In the genomic region with DNA sequence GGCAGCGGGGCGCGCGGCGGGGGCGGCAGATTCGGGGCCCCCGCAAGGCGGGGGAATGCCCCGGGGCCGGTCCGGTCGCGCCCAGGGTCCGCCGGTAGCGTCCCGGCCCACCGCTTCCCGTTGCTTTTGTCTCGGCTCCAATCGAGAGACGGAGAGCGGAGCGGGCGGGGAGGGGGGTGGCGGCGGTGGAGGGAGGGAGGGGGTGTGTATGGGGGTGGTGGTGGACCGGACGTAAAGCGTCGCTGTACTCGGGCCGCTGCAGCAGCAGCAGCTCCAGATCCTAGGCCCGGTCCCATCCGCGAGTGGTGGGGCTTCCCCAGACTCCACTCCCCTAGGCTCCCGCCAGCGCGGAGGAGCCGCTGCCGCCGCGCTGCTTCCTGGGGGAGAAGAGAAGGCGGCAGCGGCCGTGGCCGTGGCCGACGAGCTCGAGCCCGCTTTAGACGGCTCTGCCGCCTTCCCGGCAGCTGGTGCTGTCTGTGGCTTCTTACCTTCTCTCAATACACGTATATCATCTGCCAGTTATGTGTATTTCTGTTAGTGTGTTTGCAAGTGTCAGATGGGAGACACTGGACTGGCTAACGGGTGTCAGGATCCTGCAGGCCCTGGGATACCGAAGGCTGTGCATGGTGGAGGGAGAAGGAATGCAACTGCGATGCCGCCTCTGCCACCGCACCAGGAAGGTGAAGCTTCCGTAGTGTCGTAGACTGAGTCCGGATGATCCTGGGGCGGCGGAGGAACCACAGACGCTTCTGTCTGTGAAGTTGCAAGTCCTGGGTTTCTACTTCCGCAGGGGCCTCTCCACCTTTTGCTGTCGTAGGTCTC, we compare ENCODE assay signal across 8 cellular contexts. TPM values are rescaled to one million over a fixed set of nuclear protein-coding genes. Genes with fewer than 3 reads are reported as not detected.
DNase-seq lines count a peak whose midpoint lies in the region; ATAC-seq, FAIRE-seq and TF ChIP-seq lines count a peak whose summit lies in the region.

No MANE protein-coding gene starts in this region.

- no peaks in the 10 kb centered on the region for H3K27me3 Mint-ChIP-seq in neural progenitor cell (ENCODE audit: insufficient read depth, low read depth)

- H3K27ac ChIP-seq in neural progenitor cell (peak overlapping the region; percentile 100), stomach smooth muscle (ENCODE audit: low read length) (peak overlapping the region; percentile 84)

- H3K36me3 ChIP-seq in neural progenitor cell (peaks cover 10% of the 10 kb centered on the region), stomach smooth muscle (ENCODE audit: control insufficient read depth in 2 of 2, insufficient read depth in 2 of 2, low read length in 2 of 2) (peaks cover 2 to 12% of the 10 kb centered on the region in 2 donors)

- H3K4me2 ChIP-seq in neural progenitor cell = peak overlapping the region; percentile 94

- peaks cover 30% of the 10 kb centered on the region for H3K4me1 ChIP-seq in neural progenitor cell
- peaks cover 8% of the 10 kb centered on the region for H3K4me1 ChIP-seq in stomach smooth muscle (ENCODE audit: control insufficient read depth, insufficient read depth, low read length)

- H3K27me3 ChIP-seq in neural progenitor cell (no peaks in the 10 kb centered on the region), stomach smooth muscle (ENCODE audit: control insufficient read depth in 1 of 2, insufficient read depth in 2 of 2, low read length in 2 of 2) (no peaks in the 10 kb centered on the region)

- H3K4me3 Mint-ChIP-seq in neural progenitor cell = peak overlapping the region; percentile 99

- H3K9ac ChIP-seq in neural progenitor cell (peak overlapping the region; percentile 98), stomach smooth muscle (ENCODE audit: low read length in 2 of 2) (peak overlapping the region; percentile 88 to 95)

- FAIRE-seq in RCC 7860 (lab: Jason Lieb, UNC) = no peak

- peaks cover 9% of the 10 kb centered on the region for H3K9me3 Mint-ChIP-seq in neural progenitor cell

- DNase-seq in DMS53 (lab: John Stamatoyannopoulos, UW) = peak; percentile 88
- peak in 51 of 76 experiments; percentile 10 to 73 (median 48) for DNase-seq in HUDEP-2 (lab: John Stamatoyannopoulos, UW; ENCODE audit: unreplicated experiment in 76 of 76)
- DNase-seq in RCC 7860 (ENCODE audit: low spot score) = peak; percentile 34
- DNase-seq in activated effector memory CD4-positive, alpha-beta T cell treated with Interleukin-2 at 50 U/mL for 16 hours = peak; percentile 63
- peak; percentile 71 for DNase-seq in fibroblast of villous mesenchyme (ENCODE audit: low read depth)
- peak; percentile 84 for DNase-seq in neural progenitor cell (ENCODE audit: low spot score)

- peak overlapping the region; percentile 99 for H2AFZ ChIP-seq in neural progenitor cell (replicated peaks)

- H3K9me3 ChIP-seq in neural progenitor cell (ENCODE audit: low read depth) (no peaks in the 10 kb centered on the region), stomach smooth muscle (ENCODE audit: control insufficient read depth in 2 of 2, low read length in 2 of 2) (no peaks in the 10 kb centered on the region)

- H3K4me3 ChIP-seq in fibroblast of villous mesenchyme (ENCODE audit: low read depth, low read length) = peak overlapping the region; percentile 92
- H3K4me3 ChIP-seq in neural progenitor cell = peak overlapping the region; percentile 91
- H3K4me3 ChIP-seq in stomach smooth muscle (ENCODE audit: low read length in 2 of 2) = peak overlapping the region; percentile 93 to 94

- peaks cover 37% of the 10 kb centered on the region for H3K4me1 Mint-ChIP-seq in neural progenitor cell

- peaks cover 46% of the 10 kb centered on the region for H3K36me3 Mint-ChIP-seq in neural progenitor cell

- peaks cover 26% of the 10 kb centered on the region for H3F3A ChIP-seq in neural progenitor cell (ENCODE audit: low read depth)

- ATAC-seq in GM21423 (IDR thresholded peaks at IDR 0.05; ENCODE audit: unreplicated experiment) = peak; percentile 47

- TF ChIP-seq CTCF in fibroblast of villous mesenchyme (IDR thresholded peaks at IDR 0.05; ENCODE audit: insufficient read depth, low read depth, low read length) (no peak), neural progenitor cell (IDR thresholded peaks at IDR 0.05) (no peak)

- H4K20me1 ChIP-seq in neural progenitor cell (ENCODE audit: low read depth) = peaks cover 46% of the 10 kb centered on the region

- peaks cover 92% of the 10 kb centered on the region for H3K79me2 ChIP-seq in neural progenitor cell (ENCODE audit: low read depth)

- peak overlapping the region; percentile 100 for H3K27ac Mint-ChIP-seq in neural progenitor cell

RNA-seq across cellular contexts. Expression of gene CNOT2, which starts 0.5 kb away (rescaled TPM):
- total RNA-seq in fibroblast of villous mesenchyme = 119 and 186 TPM in 2 replicates
- total RNA-seq in neural progenitor cell (ENCODE audit: low replicate concordance) = 166 and 250 TPM in 2 replicates

Comparison
In these comparisons a context has a peak if more than half of its experiments do, and no peak if none do; other contexts are left out.
1. Peak in every context shown above with its lines: DNase-seq, ATAC-seq, H3K4me3 ChIP-seq and H3K27ac ChIP-seq.
2. DNase-seq: peak in every context shown above with its lines; median percentile 88 in DMS53; 84 in neural progenitor cell; 71 in fibroblast of villous mesenchyme; 63 in activated effector memory CD4-positive, alpha-beta T cell treated with Interleukin-2 at 50 U/mL for 16 hours; 48 in HUDEP-2; 34 in RCC 7860.